ENCODE assay signal across 15 cellular contexts in genomic region chr21:32467291-32467690, GRCh38. TPM values are rescaled to one million over a fixed set of nuclear protein-coding genes. Genes with fewer than 3 reads are reported as not detected.
"Had no signal": no experiment of that assay in that cellular context is flagged by ENCODE, and none has a peak within 500 bp of the region (broad histone marks: within the 10 kb centered on the region; RNA-seq: fewer than 3 reads in every experiment).

No MANE protein-coding gene starts in this region.

- H3K4me2 ChIP-seq: hepatocyte had no signal

- H3K36me3 Mint-ChIP-seq: type B pancreatic cell had no signal

- ATAC-seq: effector memory CD8-positive, alpha-beta T cell; foreskin keratinocyte; natural killer cell had no signal

- H3K27me3 ChIP-seq: foreskin keratinocyte, hepatocyte, sigmoid colon, thyroid gland, uterus had no signal

- H3K9me3 ChIP-seq: sigmoid colon, thyroid gland, uterus had no signal

- H3K27ac Mint-ChIP-seq: dendritic cell treated with granulocyte-macrophage colony-stimulating factor and Interleukin-4, amounts not matched to agents 40 ng/mL and 50 ng/mL, for 4 days; mesothelial cell of epicardium; natural killer cell; type B pancreatic cell had no signal

- H3K27me3 Mint-ChIP-seq: dendritic cell treated with granulocyte-macrophage colony-stimulating factor and Interleukin-4, amounts not matched to agents 40 ng/mL and 50 ng/mL, for 4 days; effector memory CD8-positive, alpha-beta T cell had no signal

- H3K4me3 ChIP-seq: hepatocyte, sigmoid colon, skin epidermis, thyroid gland, uterus had no signal

- H3K4me1 ChIP-seq: foreskin keratinocyte had no signal

- H3K4me3 Mint-ChIP-seq: dendritic cell treated with granulocyte-macrophage colony-stimulating factor and Interleukin-4, amounts not matched to agents 40 ng/mL and 50 ng/mL, for 4 days; effector memory CD8-positive, alpha-beta T cell; mesothelial cell of epicardium; natural killer cell; neural crest cell; type B pancreatic cell had no signal

- H3K4me1 Mint-ChIP-seq: natural killer cell had no signal

- DNase-seq: effector memory CD8-positive, alpha-beta T cell; foreskin keratinocyte; kidney glomerular epithelial cell; natural killer cell; sigmoid colon; stimulated activated CD4-positive, alpha-beta T cell treated with anti-CD3 and anti-CD28 coated beads, Interleukin-12 subunit alpha, Interleukin-12 subunit beta, amount 100 ng/mL, for 4 hours; stimulated activated naive CD4-positive, alpha-beta T cell treated with Interleukin-2 at 50 U/mL for 16 hours; thyroid gland; uterus had no signal

- H3K79me2 ChIP-seq: hepatocyte had no signal

- H2AFZ ChIP-seq: hepatocyte had no signal

- H3K9me3 Mint-ChIP-seq: dendritic cell treated with granulocyte-macrophage colony-stimulating factor and Interleukin-4, amounts not matched to agents 40 ng/mL and 50 ng/mL, for 4 days; effector memory CD8-positive, alpha-beta T cell; mesothelial cell of epicardium; natural killer cell; neural crest cell; type B pancreatic cell had no signal

- H3K36me3 ChIP-seq: uterus had no signal

- H3K27ac ChIP-seq: foreskin keratinocyte, hepatocyte, sigmoid colon, skin epidermis, thyroid gland had no signal

RNA-seq across cellular contexts. Expression of gene EVA1C, which starts 54.8 kb away (rescaled TPM):
- total RNA-seq: neural crest cell had no signal
